Comparison of ENCODE assay signal across 13 cellular contexts in genomic region chr7:6165075-6165474, GRCh38.
"Had no signal": no experiment of that assay in that cellular context is flagged by ENCODE, and none has a peak within 500 bp of the region (broad histone marks: within the 10 kb centered on the region; RNA-seq: fewer than 3 reads in every experiment).

No MANE protein-coding gene starts in this region.

- H3K27me3 ChIP-seq: dorsolateral prefrontal cortex, gastroesophageal sphincter, ovary, tibial nerve had no signal

- DNase-seq: activated CD4-positive, alpha-beta T cell treated with anti-CD3 and anti-CD28 coated beads, Interleukin-2, amount 50 U/mL, for 1 hour; activated naive CD4-positive, alpha-beta T cell; dorsolateral prefrontal cortex; erythroblast; ovary; stimulated activated CD4-positive, alpha-beta T cell treated with anti-CD3 and anti-CD28 coated beads, Interleukin-2, amount 100 ng/mL, for 48 hours; stimulated activated naive CD4-positive, alpha-beta T cell treated with Interleukin-2 at 50 U/mL for 16 hours; T-helper 9 cell had no signal

- H3K9me3 ChIP-seq: gastroesophageal sphincter, ovary, tibial nerve had no signal

- H3K9me3 Mint-ChIP-seq: activated T-helper 1 cell treated with anti-CD3 and anti-CD28 coated beads, Interleukin-12 subunit alpha, Interleukin-12 subunit beta, Interleukin-2, Interleukin-4 antibody, amounts not matched to agents 30 ng/mL and 10 ng/mL and 1 ng/mL, durations not matched to agents 14 hours and 24 hours and 36 hours; natural killer cell treated with Interleukin-12 subunit alpha and Interleukin-12 subunit beta and Interleukin-15 and Interleukin-18, amount 100 ng/mL, for 72 hours had no signal

- H3K27ac Mint-ChIP-seq: activated T-helper 1 cell treated with anti-CD3 and anti-CD28 coated beads, Interleukin-12 subunit alpha, Interleukin-12 subunit beta, Interleukin-2, Interleukin-4 antibody, amounts not matched to agents 30 ng/mL and 10 ng/mL and 1 ng/mL, durations not matched to agents 14 hours and 24 hours and 36 hours; natural killer cell treated with Interleukin-12 subunit alpha and Interleukin-12 subunit beta and Interleukin-15 and Interleukin-18, amount 100 ng/mL, for 72 hours had no signal

- ATAC-seq: activated CD4-positive, CD25-positive, alpha-beta regulatory T cell treated with anti-CD3 and anti-CD28 coated beads, Interleukin-2, amount 50 U/mL, for 24 hours; gastroesophageal sphincter; natural killer cell treated with Interleukin-12 subunit alpha and Interleukin-12 subunit beta and Interleukin-15 and Interleukin-18, amount 100 ng/mL, for 72 hours had no signal

- H3K4me3 Mint-ChIP-seq: activated T-helper 1 cell treated with anti-CD3 and anti-CD28 coated beads, Interleukin-12 subunit alpha, Interleukin-12 subunit beta, Interleukin-2, Interleukin-4 antibody, amounts not matched to agents 30 ng/mL and 10 ng/mL and 1 ng/mL, durations not matched to agents 14 hours and 24 hours and 36 hours; natural killer cell treated with Interleukin-12 subunit alpha and Interleukin-12 subunit beta and Interleukin-15 and Interleukin-18, amount 100 ng/mL, for 72 hours had no signal

- H3K27ac ChIP-seq: ovary had no signal

- H3K36me3 ChIP-seq: ovary had no signal

- H3K4me3 ChIP-seq: dorsolateral prefrontal cortex, gastroesophageal sphincter, ovary, tibial nerve had no signal

- H3K27me3 Mint-ChIP-seq: natural killer cell treated with Interleukin-12 subunit alpha and Interleukin-12 subunit beta and Interleukin-15 and Interleukin-18, amount 100 ng/mL, for 72 hours had no signal
